20 cellular contexts compared by ENCODE assay signal in genomic region chr1:206534552-206534951, GRCh38. TPM values are rescaled to one million over a fixed set of nuclear protein-coding genes. Genes with fewer than 3 reads are reported as not detected.
A peak's percentile ranks its signal among the peaks of the same experiment; 100 is the strongest.
DNase-seq lines count a peak whose midpoint lies in the region; ATAC-seq and TF ChIP-seq lines count a peak whose summit lies in the region.
"Had no signal": no experiment of that assay in that cellular context is flagged by ENCODE, and none has a peak within 500 bp of the region (broad histone marks: within the 10 kb centered on the region; RNA-seq: fewer than 3 reads in every experiment).

No MANE protein-coding gene starts in this region.

- no peak overlapping the region for H3K4me3 ChIP-seq in BLaER1
- no peak overlapping the region for H3K4me3 ChIP-seq in gastroesophageal sphincter
- no peak overlapping the region for H3K4me3 ChIP-seq in spleen
- H3K4me3 ChIP-seq in CD8-positive, alpha-beta memory T cell (ENCODE audit: low read length), result no peak overlapping the region

- peaks cover 0 to 2% (median 0%) of the 10 kb centered on the region in 3 donors for H3K4me1 Mint-ChIP-seq in IgD-negative memory B cell
- H3K4me1 Mint-ChIP-seq in CD8-positive, alpha-beta memory T cell, result no peaks in the 10 kb centered on the region
- peaks cover 6% of the 10 kb centered on the region for H3K4me1 Mint-ChIP-seq in activated T-helper 1 cell treated with anti-CD3 and anti-CD28 coated beads, Interleukin-12 subunit alpha, Interleukin-12 subunit beta, Interleukin-2, Interleukin-4 antibody, amounts not matched to agents 30 ng/mL and 10 ng/mL and 1 ng/mL, durations not matched to agents 14 hours and 24 hours and 36 hours (ENCODE audit: low read depth)
- H3K4me1 Mint-ChIP-seq: CD4-positive, alpha-beta memory T cell had no signal

- peak overlapping the region; percentile 45 for H3K9ac ChIP-seq in BLaER1
- H3K9ac ChIP-seq: KMS-11 had no signal

- no peaks in the 10 kb centered on the region for H3K36me3 Mint-ChIP-seq in IgD-negative memory B cell
- H3K36me3 Mint-ChIP-seq in CD8-positive, alpha-beta memory T cell, result peaks cover 0 to 1% (median 0%) of the 10 kb centered on the region in 3 donors
- peaks cover 5% of the 10 kb centered on the region for H3K36me3 Mint-ChIP-seq in activated T-helper 1 cell treated with anti-CD3 and anti-CD28 coated beads, Interleukin-12 subunit alpha, Interleukin-12 subunit beta, Interleukin-2, Interleukin-4 antibody, amounts not matched to agents 30 ng/mL and 10 ng/mL and 1 ng/mL, durations not matched to agents 14 hours and 24 hours and 36 hours (ENCODE audit: low read depth)
- H3K36me3 Mint-ChIP-seq: CD4-positive, alpha-beta memory T cell had no signal

- TF ChIP-seq CTCF in gastroesophageal sphincter (IDR thresholded peaks at IDR 0.05) (no peak), spleen (IDR thresholded peaks at IDR 0.05 in 8 of 11, conservative IDR thresholded peaks at IDR 0.05 in 3 of 11) (no peak)

- H3K27ac ChIP-seq in BLaER1, result peak overlapping the region; percentile 48
- H3K27ac ChIP-seq in gastroesophageal sphincter, result no peak overlapping the region
- H3K27ac ChIP-seq in spleen, result no peak overlapping the region
- H3K27ac ChIP-seq in CD8-positive, alpha-beta memory T cell (ENCODE audit: low read depth, low read length), result no peak overlapping the region
- H3K27ac ChIP-seq: KMS-11 had no signal

- H3K9me3 ChIP-seq in BLaER1 (0 out of 2 replicates have a peak, but pooled peaks cover 3% of the 10 kb centered on the region), gastroesophageal sphincter (no peaks in the 10 kb centered on the region), spleen (no peaks in the 10 kb centered on the region)
- no peaks in the 10 kb centered on the region for H3K9me3 ChIP-seq in CD8-positive, alpha-beta memory T cell (ENCODE audit: low read length)
- H3K9me3 ChIP-seq: Caco-2 had no signal

- H3K27me3 ChIP-seq in BLaER1 (no peaks in the 10 kb centered on the region), gastroesophageal sphincter (no peaks in the 10 kb centered on the region), spleen (replicated peaks in 1 of 7) (no peaks in the 10 kb centered on the region)
- H3K27me3 ChIP-seq in CD8-positive, alpha-beta memory T cell (ENCODE audit: insufficient read depth, low read length, poor library complexity, severe bottlenecking), result no peaks in the 10 kb centered on the region

- peak overlapping the region in 1 of 4 donors; percentile 63 for H3K4me3 Mint-ChIP-seq in IgD-negative memory B cell
- no peak overlapping the region for H3K4me3 Mint-ChIP-seq in CD8-positive, alpha-beta memory T cell
- no peak overlapping the region for H3K4me3 Mint-ChIP-seq in activated T-helper 1 cell treated with anti-CD3 and anti-CD28 coated beads, Interleukin-12 subunit alpha, Interleukin-12 subunit beta, Interleukin-2, Interleukin-4 antibody, amounts not matched to agents 30 ng/mL and 10 ng/mL and 1 ng/mL, durations not matched to agents 14 hours and 24 hours and 36 hours
- H3K4me3 Mint-ChIP-seq: B cell; CD4-positive, alpha-beta memory T cell had no signal

- H3K4me1 ChIP-seq in BLaER1 (peaks cover 78% of the 10 kb centered on the region), gastroesophageal sphincter (peaks cover 0 to 3% (median 0%) of the 10 kb centered on the region in 3 donors), spleen (peaks cover 0 to 7% (median 0%) of the 10 kb centered on the region in 6 donors)
- no peaks in the 10 kb centered on the region for H3K4me1 ChIP-seq in CD8-positive, alpha-beta memory T cell (ENCODE audit: insufficient read depth, low read length)
- H3K4me1 ChIP-seq: Caco-2 had no signal

- H3K27me3 Mint-ChIP-seq in IgD-negative memory B cell, result no peaks in the 10 kb centered on the region
- H3K27me3 Mint-ChIP-seq in CD8-positive, alpha-beta memory T cell, result peaks cover 0 to 2% of the 10 kb centered on the region in 2 donors
- H3K27me3 Mint-ChIP-seq in activated T-helper 1 cell treated with anti-CD3 and anti-CD28 coated beads, Interleukin-12 subunit alpha, Interleukin-12 subunit beta, Interleukin-2, Interleukin-4 antibody, amounts not matched to agents 30 ng/mL and 10 ng/mL and 1 ng/mL, durations not matched to agents 14 hours and 24 hours and 36 hours (ENCODE audit: insufficient read depth), result peaks cover 3% of the 10 kb centered on the region
- H3K27me3 Mint-ChIP-seq: B cell; CD4-positive, alpha-beta memory T cell had no signal

- H4K20me1 ChIP-seq in BLaER1, result peaks cover 20% of the 10 kb centered on the region; the same call in 1 of the 2 replicates

- WGBS in gastroesophageal sphincter (ENCODE audit: low coverage in 1 of 2), 2 donors, result 92 to 94% methylated on average over 3 of the region's 3 CpGs
- WGBS in spleen, 5 donors, result 87 to 100% (median 92%) methylated on average over 3 of the region's 3 CpGs

- intact Hi-C loops in spleen (cut with DNase I; ENCODE audit: low total_unique reads), result no loop called here
- intact Hi-C loops in activated T-helper 1 cell treated with anti-CD3 and anti-CD28 coated beads, Interleukin-12 subunit alpha, Interleukin-12 subunit beta, Interleukin-2, Interleukin-4 antibody, amounts not matched to agents 30 ng/mL and 10 ng/mL and 1 ng/mL, durations not matched to agents 14 hours and 24 hours and 36 hours (cut with micrococcal nuclease), result no loop called here

- TF ChIP-seq EP300 in gastroesophageal sphincter (IDR thresholded peaks at IDR 0.05), result no peak

- POLR2A ChIA-PET in CD8-positive, alpha-beta memory T cell (lab: Charles Lee), result no interaction called here

- peak overlapping the region; percentile 78 for H3K4me2 ChIP-seq in BLaER1
- H3K4me2 ChIP-seq: KMS-11 had no signal

- peak; percentile 47 for DNase-seq in spleen
- DNase-seq in DMS79 (lab: John Stamatoyannopoulos, UW), result no peak
- DNase-seq in CD8-positive, alpha-beta memory T cell, result no peak
- DNase-seq in activated T-helper 1 cell treated with anti-CD3 and anti-CD28 coated beads, Interleukin-12 subunit alpha, Interleukin-12 subunit beta, Interleukin-2, Interleukin-4 antibody, amounts not matched to agents 30 ng/mL and 10 ng/mL and 1 ng/mL, durations not matched to agents 14 hours and 24 hours and 36 hours (ENCODE audit: low spot score), result no peak
- DNase-seq: Caco-2; CD4-positive, alpha-beta memory T cell; DMS79 treated with DMSO at 0.1 percent for 48 hours; GF-D8; IMR-90; MM.1S; NCI-H2029; NCI-H446; NCI-H524 treated with DMSO at 0.1 percent for 48 hours; NCI-H774 had no signal

- no peaks in the 10 kb centered on the region for H3K9me3 Mint-ChIP-seq in IgD-negative memory B cell
- no peaks in the 10 kb centered on the region for H3K9me3 Mint-ChIP-seq in CD8-positive, alpha-beta memory T cell
- H3K9me3 Mint-ChIP-seq in activated T-helper 1 cell treated with anti-CD3 and anti-CD28 coated beads, Interleukin-12 subunit alpha, Interleukin-12 subunit beta, Interleukin-2, Interleukin-4 antibody, amounts not matched to agents 30 ng/mL and 10 ng/mL and 1 ng/mL, durations not matched to agents 14 hours and 24 hours and 36 hours, result no peaks in the 10 kb centered on the region

- H3K27ac Mint-ChIP-seq in IgD-negative memory B cell, result peak overlapping the region in 2 of 3 donors; percentile 39 to 67
- H3K27ac Mint-ChIP-seq in CD8-positive, alpha-beta memory T cell, result peak overlapping the region in 2 of 8 donors; percentile 3 to 31
- no peak overlapping the region for H3K27ac Mint-ChIP-seq in activated T-helper 1 cell treated with anti-CD3 and anti-CD28 coated beads, Interleukin-12 subunit alpha, Interleukin-12 subunit beta, Interleukin-2, Interleukin-4 antibody, amounts not matched to agents 30 ng/mL and 10 ng/mL and 1 ng/mL, durations not matched to agents 14 hours and 24 hours and 36 hours
- H3K27ac Mint-ChIP-seq: B cell had no signal

- CTCF ChIA-PET in CD8-positive, alpha-beta memory T cell (lab: Charles Lee), result interaction anchor here (1.7 kb wide), 1 partner anchor 8 kb away, joined by 5 read pairs; no protein-coding TSS in a partner anchor

- H3K36me3 ChIP-seq in BLaER1 (peaks cover 10% of the 10 kb centered on the region), gastroesophageal sphincter (no peaks in the 10 kb centered on the region), spleen (no peaks in the 10 kb centered on the region)
- H3K36me3 ChIP-seq in CD8-positive, alpha-beta memory T cell (ENCODE audit: insufficient read depth, low read length), result no peaks in the 10 kb centered on the region

- ATAC-seq in gastroesophageal sphincter, result peak; percentile 22
- ATAC-seq: HCT116 had no signal

- TF ChIP-seq POLR2A in gastroesophageal sphincter (IDR thresholded peaks at IDR 0.05) (no peak), spleen (IDR thresholded peaks at IDR 0.05) (no peak)

RNA-seq across cellular contexts. Expression of gene RASSF5, which starts 27.2 kb away (rescaled TPM):
- polyA plus RNA-seq in IgD-negative memory B cell (130 TPM), spleen (10 to 100 TPM; 32.2 to 39.5 (median 35.8) TPM)
- total RNA-seq in gastroesophageal sphincter (10 to 100 TPM in 2 of 4 donors, 1 to 10 TPM in 2; 6.2 to 23.3 (median 8.5) TPM), spleen (100 to 1,000 TPM; 121 to 168 (median 131) TPM)
- total RNA-seq in CD8-positive, alpha-beta memory T cell, result 100 to 1,000 TPM; 163 to 165 TPM
- polyA plus RNA-seq in CD8-positive, alpha-beta memory T cell, result 329 TPM
- 220 and 221 TPM in 2 replicates for total RNA-seq in activated T-helper 1 cell treated with anti-CD3 and anti-CD28 coated beads, Interleukin-12 subunit alpha, Interleukin-12 subunit beta, Interleukin-2, Interleukin-4 antibody, amounts not matched to agents 30 ng/mL and 10 ng/mL and 1 ng/mL, durations not matched to agents 14 hours and 24 hours and 36 hours
